ENCODE assay signal across 1 cellular context in the genomic region with DNA sequence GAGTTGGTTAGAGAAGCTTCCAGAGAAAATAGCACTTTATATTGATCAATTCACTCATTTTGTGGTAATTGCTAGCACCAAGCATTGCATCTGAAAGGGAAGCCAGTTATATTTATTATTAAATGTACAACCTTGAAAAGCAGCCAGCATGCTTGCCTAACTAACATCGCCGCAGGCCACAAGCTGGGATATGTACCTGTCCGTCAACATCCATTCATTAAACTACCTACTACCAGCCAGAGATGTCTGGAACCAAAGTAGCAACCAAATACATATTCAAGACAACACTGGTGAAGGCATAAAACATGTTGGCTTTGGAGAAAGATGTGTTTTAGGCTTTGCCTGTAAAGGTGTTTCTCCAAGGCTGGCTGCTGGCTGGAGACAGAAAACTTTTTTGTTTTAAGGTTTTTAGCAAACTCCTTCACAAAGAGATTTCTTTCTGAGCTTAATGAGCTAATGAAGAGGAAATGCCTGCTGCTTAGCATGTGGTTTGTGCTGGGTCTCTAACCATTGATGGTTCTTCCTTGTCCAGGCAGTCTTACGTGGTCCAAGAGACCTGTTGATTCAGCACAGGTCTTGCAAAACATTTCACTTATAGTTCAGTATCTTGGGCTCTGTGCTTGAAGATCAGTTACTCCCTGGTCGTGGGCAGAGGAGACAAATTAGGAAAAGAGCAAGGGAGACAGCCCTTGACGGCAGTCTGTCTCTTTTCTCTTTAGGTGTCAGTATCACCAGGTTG.
TF ChIP-seq lines count a peak whose summit lies in the region.

No MANE protein-coding gene starts in this region.

TF ChIP-seq in HCT116, 20 proteins besides CTCF, POLR2A, EP300 and RAD21 (continued from another document):
- no peak for TF ChIP-seq SP1 (IDR thresholded peaks at IDR 0.05; ENCODE audit: low read depth)
- no peak for TF ChIP-seq CEBPB (IDR thresholded peaks at IDR 0.05; ENCODE audit: low read depth)
